8 cellular contexts compared by ENCODE assay signal in the genomic region with DNA sequence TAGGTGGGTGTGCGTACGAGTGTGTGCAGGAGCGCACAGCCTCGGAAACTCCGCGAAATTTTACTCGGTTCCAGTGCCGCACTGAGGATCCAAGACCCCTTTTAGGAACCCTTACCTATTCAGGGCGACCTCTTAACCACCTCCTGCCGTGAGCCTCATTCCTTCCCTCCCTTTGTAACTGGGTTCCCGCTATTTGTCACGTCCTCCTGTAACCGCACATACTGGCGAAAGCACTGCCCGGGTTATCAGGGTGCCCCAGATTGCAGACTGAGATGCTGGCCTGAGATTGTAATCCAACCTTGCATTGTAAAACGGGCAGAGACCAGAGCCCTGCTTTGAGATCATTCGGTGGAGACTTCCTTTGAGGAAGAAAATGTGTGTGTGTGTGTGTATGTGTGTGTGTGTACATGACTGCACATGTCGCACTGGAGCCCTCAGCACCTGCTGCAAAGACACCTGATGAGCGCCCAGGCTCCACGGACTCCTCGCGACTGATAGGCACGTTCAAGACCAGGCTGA.
DNase-seq lines count a peak whose midpoint lies in the region; ATAC-seq and TF ChIP-seq lines count a peak whose summit lies in the region.

No MANE protein-coding gene starts in this region.

- H3K27me3 ChIP-seq in HUES64 (ENCODE audit: insufficient read depth, low read length) (peaks cover 12% of the 10 kb centered on the region), duodenal mucosa (ENCODE audit: control insufficient read depth in 1 of 2, insufficient read depth in 2 of 2, low read length in 2 of 2) (no peaks in the 10 kb centered on the region), tibial nerve (no peaks in the 10 kb centered on the region)

- H3K4me1 Mint-ChIP-seq in T-helper 2 cell treated with Interferon-gamma antibody and Interleukin-4, amounts not matched to agents 5 μg/mL and 100 μg/mL, for 36 hours (ENCODE audit: low read depth): peaks cover 62% of the 10 kb centered on the region
- H3K4me1 Mint-ChIP-seq in memory B cell: peaks cover 52% of the 10 kb centered on the region

- TF ChIP-seq EP300 in tibial nerve (IDR thresholded peaks at IDR 0.05): no peak

- DNase-seq in D341Med (ENCODE audit: low spot score): peak; percentile 30
- DNase-seq in T-helper 2 cell treated with Interferon-gamma antibody and Interleukin-4, amounts not matched to agents 5 μg/mL and 100 μg/mL, for 36 hours (ENCODE audit: low spot score): peak; percentile 51
- DNase-seq in memory B cell (ENCODE audit: low spot score in 2 of 2): peak in 1 of 2 donors; percentile 37
- DNase-seq in tibial nerve (ENCODE audit: low spot score in 2 of 2): peak in 1 of 2 donors; percentile 26
- no peak for DNase-seq in T-helper 9 cell

- ATAC-seq in GM21360 (IDR thresholded peaks at IDR 0.05; ENCODE audit: unreplicated experiment) (peak; percentile 2), memory B cell (ENCODE audit: low read depth) (peak; percentile 3)

- H3K36me3 Mint-ChIP-seq in T-helper 2 cell treated with Interferon-gamma antibody and Interleukin-4, amounts not matched to agents 5 μg/mL and 100 μg/mL, for 36 hours (ENCODE audit: low read depth): peaks cover 25% of the 10 kb centered on the region
- H3K36me3 Mint-ChIP-seq in memory B cell: peaks cover 2% of the 10 kb centered on the region

- H3K9me3 ChIP-seq in HUES64 (ENCODE audit: insufficient read depth, low read depth, low read length) (no peaks in the 10 kb centered on the region), duodenal mucosa (ENCODE audit: control insufficient read depth in 1 of 2, low read length in 2 of 2) (no peaks in the 10 kb centered on the region), tibial nerve (no peaks in the 10 kb centered on the region)

- H3K27ac ChIP-seq in HUES64 (ENCODE audit: low read depth, low read length) (peak overlapping the region; percentile 66), duodenal mucosa (ENCODE audit: low read depth, low read length) (peak overlapping the region; percentile 74), tibial nerve (peak overlapping the region; percentile 74 to 96 (median 89))

- H3K4me1 ChIP-seq in HUES64 (ENCODE audit: insufficient read depth, low read length) (peaks cover 19% of the 10 kb centered on the region), duodenal mucosa (ENCODE audit: control insufficient read depth in 1 of 2, insufficient read depth in 2 of 2, low read length in 2 of 2) (peaks cover 19 to 24% of the 10 kb centered on the region in 2 donors), tibial nerve (peaks cover 0 to 22% (median 9%) of the 10 kb centered on the region in 4 donors)

- no peaks in the 10 kb centered on the region for H3K36me3 ChIP-seq in HUES64 (ENCODE audit: insufficient read depth, low read length)
- no peaks in the 10 kb centered on the region for H3K36me3 ChIP-seq in duodenal mucosa (ENCODE audit: control insufficient read depth in 1 of 2, insufficient read depth in 2 of 2, low read length in 2 of 2)
- no peaks in the 10 kb centered on the region for H3K36me3 ChIP-seq in tibial nerve

- peak overlapping the region; percentile 80 for H3K9ac ChIP-seq in HUES64 (ENCODE audit: low read depth, low read length)
- H3K9ac ChIP-seq in duodenal mucosa (ENCODE audit: low read depth in 1 of 2, low read length in 2 of 2): peak overlapping the region; percentile 81 to 83

- no peaks in the 10 kb centered on the region for H3K9me3 Mint-ChIP-seq in T-helper 2 cell treated with Interferon-gamma antibody and Interleukin-4, amounts not matched to agents 5 μg/mL and 100 μg/mL, for 36 hours
- H3K9me3 Mint-ChIP-seq in memory B cell: no peaks in the 10 kb centered on the region

- 5% methylated on average over 23 of the region's 23 CpGs for WGBS in HUES64
- 12% methylated on average over 23 of the region's 23 CpGs for WGBS in tibial nerve, 2 donors

- H3K27me3 Mint-ChIP-seq in T-helper 2 cell treated with Interferon-gamma antibody and Interleukin-4, amounts not matched to agents 5 μg/mL and 100 μg/mL, for 36 hours (ENCODE audit: low read depth): no peaks in the 10 kb centered on the region
- H3K27me3 Mint-ChIP-seq in memory B cell: no peaks in the 10 kb centered on the region

- peak overlapping the region; percentile 97 for H3K27ac Mint-ChIP-seq in T-helper 2 cell treated with Interferon-gamma antibody and Interleukin-4, amounts not matched to agents 5 μg/mL and 100 μg/mL, for 36 hours
- peak overlapping the region; percentile 97 for H3K27ac Mint-ChIP-seq in memory B cell

- peak overlapping the region; percentile 94 for H3K4me3 ChIP-seq in HUES64 (ENCODE audit: low read length)
- peak overlapping the region; percentile 83 to 94 for H3K4me3 ChIP-seq in duodenal mucosa (ENCODE audit: low read depth in 1 of 2, low read length in 2 of 2)
- peak overlapping the region; percentile 65 to 92 (median 76) for H3K4me3 ChIP-seq in tibial nerve

- TF ChIP-seq CTCF in tibial nerve (IDR thresholded peaks at IDR 0.05): no peak

- TF ChIP-seq POLR2A in tibial nerve (IDR thresholded peaks at IDR 0.05): no peak

- H3K4me3 Mint-ChIP-seq in T-helper 2 cell treated with Interferon-gamma antibody and Interleukin-4, amounts not matched to agents 5 μg/mL and 100 μg/mL, for 36 hours: peak overlapping the region; percentile 100
- H3K4me3 Mint-ChIP-seq in memory B cell: peak overlapping the region; percentile 100
